27 cellular contexts compared by ENCODE assay signal in the genomic region with DNA sequence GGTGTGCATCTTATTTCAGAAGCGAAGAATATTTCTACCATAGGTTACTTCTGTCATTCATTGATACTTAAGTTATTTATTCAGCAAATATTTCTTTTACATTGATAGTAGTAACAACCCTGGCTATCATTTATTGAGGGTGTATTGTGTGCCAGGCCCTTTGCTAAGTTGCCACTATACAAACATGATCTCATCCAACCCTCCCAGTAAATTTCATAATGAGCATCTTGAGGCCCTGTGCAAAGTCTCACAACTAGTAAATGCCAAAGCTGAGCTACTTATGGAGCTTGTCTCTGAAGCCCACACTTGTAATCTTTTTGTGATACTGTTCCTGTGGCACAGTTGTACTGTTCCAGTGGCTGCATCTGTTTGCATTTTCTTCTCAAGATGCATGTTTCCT.
"Had no signal": no experiment of that assay in that cellular context is flagged by ENCODE, and none has a peak within 500 bp of the region (broad histone marks: within the 10 kb centered on the region; RNA-seq: fewer than 3 reads in every experiment).

No MANE protein-coding gene starts in this region.

- H3K4me1 ChIP-seq: lower lobe of right lung, pancreas, prostate gland, spleen, uterus had no signal

- H3K4me3 ChIP-seq: lower lobe of right lung, pancreas, prostate gland, skin epidermis, spleen, tibial nerve, uterus had no signal

- H3K4me3 Mint-ChIP-seq: immature natural killer cell; naive thymus-derived CD8-positive, alpha-beta T cell; nephron; neural crest cell; stimulated activated memory B cell treated with anti-CD40 and anti-IgM and Interleukin-4, amounts not matched to agents 10 μg/mL and 1 μg/mL and 100 μg/mL, for 72 hours; stimulated activated naive CD8-positive, alpha-beta T cell treated with anti-CD3 and anti-CD28 coated beads, Interleukin-15, amount 100 ng/mL, for 72 hours; type B pancreatic cell had no signal

- H3K27me3 Mint-ChIP-seq: naive thymus-derived CD8-positive, alpha-beta T cell; stimulated activated memory B cell treated with anti-CD40 and anti-IgM and Interleukin-4, amounts not matched to agents 10 μg/mL and 1 μg/mL and 100 μg/mL, for 72 hours; stimulated activated naive CD8-positive, alpha-beta T cell treated with anti-CD3 and anti-CD28 coated beads, Interleukin-15, amount 100 ng/mL, for 72 hours; type B pancreatic cell had no signal

- H3K27me3 ChIP-seq: pancreas, spleen, tibial nerve, uterus had no signal

- H3K4me1 Mint-ChIP-seq: immature natural killer cell had no signal

- DNase-seq: hippocampal formation; immature natural killer cell; lower lobe of right lung; mammary epithelial cell; mesenchymal stem cell; naive thymus-derived CD8-positive, alpha-beta T cell; nucleus accumbens; pancreas; posterior cingulate gyrus; retina; right cardiac atrium; spleen; stimulated activated CD4-positive, alpha-beta T cell treated with anti-CD3 and anti-CD28 coated beads, Interleukin-4, amount 100 ng/mL, for 4 hours; stimulated activated CD8-positive, alpha-beta memory T cell treated with anti-CD3 and anti-CD28 coated beads, Interleukin-4, amount 100 ng/mL, for 48 hours; stimulated activated naive CD4-positive, alpha-beta T cell treated with Interleukin-2 at 50 U/mL for 16 hours; stimulated activated naive CD8-positive, alpha-beta T cell treated with anti-CD3 and anti-CD28 coated beads, Interleukin-15, amount 100 ng/mL, for 72 hours; substantia nigra; uterus had no signal

- H3K9me3 Mint-ChIP-seq: immature natural killer cell; naive thymus-derived CD8-positive, alpha-beta T cell; nephron; neural crest cell; stimulated activated memory B cell treated with anti-CD40 and anti-IgM and Interleukin-4, amounts not matched to agents 10 μg/mL and 1 μg/mL and 100 μg/mL, for 72 hours; stimulated activated naive CD8-positive, alpha-beta T cell treated with anti-CD3 and anti-CD28 coated beads, Interleukin-15, amount 100 ng/mL, for 72 hours; type B pancreatic cell had no signal

- H3K27ac Mint-ChIP-seq: naive thymus-derived CD8-positive, alpha-beta T cell; nephron; stimulated activated memory B cell treated with anti-CD40 and anti-IgM and Interleukin-4, amounts not matched to agents 10 μg/mL and 1 μg/mL and 100 μg/mL, for 72 hours; type B pancreatic cell had no signal

- H3K27ac ChIP-seq: lower lobe of right lung, pancreas, prostate gland, skin epidermis, spleen, tibial nerve, uterus had no signal

- H3K9me3 ChIP-seq: lower lobe of right lung, pancreas, prostate gland, spleen, tibial nerve, uterus had no signal

- H3K36me3 ChIP-seq: pancreas, prostate gland, uterus had no signal

- ATAC-seq: left lobe of liver; lower lobe of right lung; naive thymus-derived CD8-positive, alpha-beta T cell; pancreas; right cardiac atrium; sciatic nerve; stimulated activated memory B cell treated with anti-CD40 and anti-IgM and Interleukin-4, amounts not matched to agents 10 μg/mL and 1 μg/mL and 100 μg/mL, for 72 hours; stimulated activated naive CD8-positive, alpha-beta T cell treated with anti-CD3 and anti-CD28 coated beads, Interleukin-15, amount 100 ng/mL, for 72 hours had no signal
